1 cellular context compared by ENCODE assay signal in genomic region chr3:42189746-42190145, GRCh38.
TF ChIP-seq lines count a peak whose summit lies in the region.

No MANE protein-coding gene starts in this region.

TF ChIP-seq in HEK293, 187 proteins besides CTCF, POLR2A, EP300 and RAD21 (continued from another document):
- TF ChIP-seq ZNF692 (tag by site-specific recombination; IDR thresholded peaks at IDR 0.05) (peak; percentile 93), ZNF416 (tag by site-specific recombination; IDR thresholded peaks at IDR 0.05) (no peak), ZNF311 (tag by site-specific recombination; IDR thresholded peaks at IDR 0.05; ENCODE audit: borderline replicate concordance) (no peak), FEZF1 (tag by site-specific recombination; IDR thresholded peaks at IDR 0.05) (0 out of 2 replicates have a peak, but pooled peaks have one; percentile 25), ZSCAN30 (tag by site-specific recombination; IDR thresholded peaks at IDR 0.05) (no peak), ZNF707 (tag by site-specific recombination; IDR thresholded peaks at IDR 0.05) (no peak), ZNF596 (tag by site-specific recombination; IDR thresholded peaks at IDR 0.05) (no peak), ZNF561 (tag by site-specific recombination; IDR thresholded peaks at IDR 0.05; ENCODE audit: borderline replicate concordance) (no peak), ZNF169 (tag by site-specific recombination; IDR thresholded peaks at IDR 0.05) (no peak)
TF ChIP-seq in HEK293: peak in this region for 4.
